In the genomic region with DNA sequence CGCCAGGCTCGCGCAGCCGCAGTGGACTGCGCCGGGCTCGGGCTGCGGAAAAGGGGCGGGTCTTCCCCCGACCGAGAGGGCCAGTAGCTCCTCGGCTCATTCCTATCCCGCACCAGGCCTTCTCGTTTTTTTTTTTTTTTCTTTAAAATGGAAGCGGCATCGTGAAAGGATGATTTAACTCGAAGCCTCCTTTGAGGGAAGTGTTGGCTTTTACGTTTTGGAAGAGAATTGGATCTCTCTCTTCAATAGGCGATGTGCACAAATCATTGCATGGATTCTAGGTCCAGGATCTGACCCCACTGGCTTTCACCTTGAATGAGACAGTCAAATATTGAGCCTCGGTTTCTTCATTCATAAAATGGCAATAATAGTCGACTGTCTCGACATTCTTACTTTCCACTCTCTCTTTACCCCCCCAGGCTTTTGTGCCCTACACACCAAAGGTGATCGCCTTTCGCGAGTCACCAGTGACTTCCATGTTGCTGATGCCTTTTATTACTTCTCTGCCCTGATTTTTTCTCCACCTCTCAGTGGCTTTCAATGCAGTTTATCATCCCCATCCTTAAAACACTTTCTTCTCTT, we compare ENCODE assay signal across 8 cellular contexts. TPM values are rescaled to one million over a fixed set of nuclear protein-coding genes. Genes with fewer than 3 reads are reported as not detected.
DNase-seq lines count a peak whose midpoint lies in the region; ATAC-seq and TF ChIP-seq lines count a peak whose summit lies in the region.

No MANE protein-coding gene starts in this region.

- intact Hi-C loops in naive thymus-derived CD4-positive, alpha-beta T cell (cut with micrococcal nuclease), result loop anchor here (1.0 to 10.0 kb wide), 9 partner anchors 28 to 1851 kb away; partner anchors contain the start of genes ATXN1 (in 2 of the 2), MCUR1 (in 2 of the 2), CD83 (in 1 of the 2) and JARID2 (in 1 of the 2)

- POLR2A ChIA-PET in naive thymus-derived CD4-positive, alpha-beta T cell (lab: Charles Lee), result interaction anchor here (0.6 kb wide), 1 partner anchor 37 kb away, joined by 3 read pairs; no protein-coding TSS in a partner anchor

- TF ChIP-seq CTCF in GM23338 (conservative IDR thresholded peaks at IDR 0.05; ENCODE audit: low read depth in 2 of 2) (no peak), Peyer's patch (IDR thresholded peaks at IDR 0.05) (no peak)

- no peak for TF ChIP-seq POLR2A in Peyer's patch (IDR thresholded peaks at IDR 0.05)
- no peak for TF ChIP-seq POLR2A in GM18505 (IDR thresholded peaks at IDR 0.05; ENCODE audit: borderline replicate concordance, extremely low read depth, insufficient read depth, insufficient read length)

- H3K4me3 ChIP-seq in GM23338 (peak overlapping the region; percentile 86), Peyer's patch (peak overlapping the region; percentile 90 to 93 (median 92)), ectodermal cell (ENCODE audit: insufficient read depth, low read depth, low read length) (peak overlapping the region; percentile 64)
- peak overlapping the region; percentile 82 for H3K4me3 ChIP-seq in naive thymus-derived CD4-positive, alpha-beta T cell (ENCODE audit: low read length)

- peak overlapping the region; percentile 63 for H3K4me3 Mint-ChIP-seq in GM23338
- peak overlapping the region; percentile 75 to 93 (median 88) for H3K4me3 Mint-ChIP-seq in naive thymus-derived CD4-positive, alpha-beta T cell

- CTCF ChIA-PET in naive thymus-derived CD4-positive, alpha-beta T cell (lab: Charles Lee), result interaction anchor here (0.6 kb wide), 2 partner anchors 21 to 29 kb away, joined by 3 read pairs; no protein-coding TSS in a partner anchor

- H3K4me1 ChIP-seq in GM23338 (ENCODE audit: insufficient read depth) (peaks cover 8% of the 10 kb centered on the region), Peyer's patch (peaks cover 0 to 6% (median 0%) of the 10 kb centered on the region in 4 donors), ectodermal cell (ENCODE audit: control insufficient read depth, insufficient read depth, low read length) (peaks cover 10% of the 10 kb centered on the region)
- peaks cover 11 to 20% of the 10 kb centered on the region in 2 donors for H3K4me1 ChIP-seq in naive thymus-derived CD4-positive, alpha-beta T cell (ENCODE audit: control insufficient read depth in 2 of 2, insufficient read depth in 2 of 2, low read length in 2 of 2)

- H3K27me3 Mint-ChIP-seq in GM23338 (ENCODE audit: insufficient read depth, low read depth, poor library complexity), result peaks cover 14% of the 10 kb centered on the region
- peaks cover 0 to 24% (median 7%) of the 10 kb centered on the region in 5 donors for H3K27me3 Mint-ChIP-seq in naive thymus-derived CD4-positive, alpha-beta T cell

- H3K27me3 ChIP-seq in GM23338 (ENCODE audit: insufficient read depth) (peaks cover 24% of the 10 kb centered on the region), Peyer's patch (no peaks in the 10 kb centered on the region), ectodermal cell (ENCODE audit: control insufficient read depth, insufficient read depth, low read length, poor library complexity, severe bottlenecking) (peaks cover 16% of the 10 kb centered on the region)
- no peaks in the 10 kb centered on the region for H3K27me3 ChIP-seq in naive thymus-derived CD4-positive, alpha-beta T cell (ENCODE audit: control insufficient read depth in 2 of 2, insufficient read depth in 2 of 2, low read length in 2 of 2)

- H3K9me3 ChIP-seq in Peyer's patch (no peaks in the 10 kb centered on the region), ectodermal cell (ENCODE audit: control insufficient read depth, low read length) (no peaks in the 10 kb centered on the region)
- H3K9me3 ChIP-seq in naive thymus-derived CD4-positive, alpha-beta T cell (ENCODE audit: control insufficient read depth in 2 of 3, low read length in 3 of 3), result no peaks in the 10 kb centered on the region

- H3K4me1 Mint-ChIP-seq in GM23338, result peaks cover 12% of the 10 kb centered on the region
- H3K4me1 Mint-ChIP-seq in naive thymus-derived CD4-positive, alpha-beta T cell, result peaks cover 14 to 41% (median 32%) of the 10 kb centered on the region in 7 donors

- H3K9me3 Mint-ChIP-seq in GM23338, result no peaks in the 10 kb centered on the region
- peaks cover 0 to 2% (median 0%) of the 10 kb centered on the region in 11 donors for H3K9me3 Mint-ChIP-seq in naive thymus-derived CD4-positive, alpha-beta T cell

- 0 out of 2 replicates have a peak, but pooled peaks cover 6% of the 10 kb centered on the region for H3K36me3 ChIP-seq in GM23338 (ENCODE audit: insufficient read depth)
- no peaks in the 10 kb centered on the region for H3K36me3 ChIP-seq in Peyer's patch
- H3K36me3 ChIP-seq in ectodermal cell (ENCODE audit: control insufficient read depth, insufficient read depth, low read length), result no peaks in the 10 kb centered on the region
- peaks cover 0 to 8% (median 0%) of the 10 kb centered on the region in 3 experiments for H3K36me3 ChIP-seq in naive thymus-derived CD4-positive, alpha-beta T cell (ENCODE audit: control insufficient read depth in 2 of 3, insufficient read depth in 3 of 3, low read length in 3 of 3)

- H3K4me2 ChIP-seq in GM23338, result peak overlapping the region; percentile 85

- no peak; the same call in 1 of the 3 replicates for ATAC-seq in GM23338
- ATAC-seq in naive thymus-derived CD4-positive, alpha-beta T cell, result no peak
- no peak for ATAC-seq in GM18505 (IDR thresholded peaks at IDR 0.05; ENCODE audit: unreplicated experiment)

- H3F3A ChIP-seq in GM23338 (replicated peaks; ENCODE audit: low read depth), result peaks cover 10% of the 10 kb centered on the region; the same call in 1 of the 2 replicates

- H3K79me2 ChIP-seq in GM23338 (replicated peaks; ENCODE audit: insufficient read depth), result peaks cover 12% of the 10 kb centered on the region; the same call in 1 of the 2 replicates

- H3K27ac Mint-ChIP-seq in GM23338, result no peak overlapping the region
- H3K27ac Mint-ChIP-seq in naive thymus-derived CD4-positive, alpha-beta T cell, result peak overlapping the region; percentile 51 to 90 (median 72)

- H4K20me1 ChIP-seq in GM23338 (replicated peaks; ENCODE audit: insufficient read depth), result no peaks in the 10 kb centered on the region; the same call in 1 of the 2 replicates

- H3K9me2 ChIP-seq in GM23338 (ENCODE audit: insufficient read depth), result no peaks in the 10 kb centered on the region

- DNase-seq in D341Med (ENCODE audit: low spot score) (peak; percentile 98), GM23338 (ENCODE audit: low spot score) (no peak), Peyer's patch (no peak)
- DNase-seq in naive thymus-derived CD4-positive, alpha-beta T cell, result no peak
- no peak for DNase-seq in activated CD8-positive, alpha-beta memory T cell treated with anti-CD3 and anti-CD28 coated beads, Interleukin-2, amount 50 U/mL, for 48 hours
- DNase-seq in stimulated activated CD4-positive, alpha-beta T cell treated with anti-CD3 and anti-CD28 coated beads, Interleukin-4, amount 100 ng/mL, for 24 hours, result no peak

- 22 to 23% methylated on average over 25 of the region's 25 CpGs for WGBS in ectodermal cell, 2 experiments

- peak overlapping the region; percentile 92; the same call in 1 of the 2 replicates for H2AFZ ChIP-seq in GM23338

- no peak overlapping the region for H3K27ac ChIP-seq in GM23338 (ENCODE audit: low read depth)
- H3K27ac ChIP-seq in Peyer's patch, result peak overlapping the region; percentile 88 to 92 (median 90)
- no peak overlapping the region for H3K27ac ChIP-seq in ectodermal cell (ENCODE audit: insufficient read depth, low read depth, low read length, poor library complexity, severe bottlenecking)
- H3K27ac ChIP-seq in naive thymus-derived CD4-positive, alpha-beta T cell (ENCODE audit: low read depth, low read length), result peak overlapping the region; percentile 71

- peaks cover 2% of the 10 kb centered on the region; the same call in 1 of the 3 replicates for H3K36me3 Mint-ChIP-seq in GM23338 (ENCODE audit: low read depth)
- H3K36me3 Mint-ChIP-seq in naive thymus-derived CD4-positive, alpha-beta T cell, result peaks cover 0 to 10% (median 1%) of the 10 kb centered on the region in 5 donors

TF ChIP-seq in GM23338, 12 proteins besides CTCF, POLR2A, EP300 and RAD21:
- TF ChIP-seq CREB1 (CRISPR knock-in tag; IDR thresholded peaks at IDR 0.05; ENCODE audit: low read depth) (no peak), EZH2 (IDR thresholded peaks at IDR 0.05; ENCODE audit: low read depth, unreplicated experiment) (no peak), POLR2AphosphoS5 (IDR thresholded peaks at IDR 0.05; ENCODE audit: low read depth) (no peak), EZH2phosphoT487 (IDR thresholded peaks at IDR 0.05; ENCODE audit: unreplicated experiment) (no peak), ZNF114 (CRISPR knock-in tag; IDR thresholded peaks at IDR 0.05) (no peak), STAT1 (IDR thresholded peaks at IDR 0.05; ENCODE audit: unreplicated experiment) (no peak)

RNA-seq across cellular contexts. Expression of gene DTNBP1, which starts 0.3 kb away (rescaled TPM):
- 12.1 and 13.6 TPM in 2 replicates for total RNA-seq in GM23338 (2014; rRNA removed; shearing (Covaris generic))
- 18.7 and 20.1 TPM in 2 replicates for polyA plus RNA-seq in GM23338 (2016; fragmentation: Nextera tagmentation; extraction: Ambion mirVana)
- total RNA-seq in Peyer's patch, result 10 to 100 TPM; 12.8 to 58.6 (median 26.2) TPM
- polyA plus RNA-seq in ectodermal cell (2013, experiment 1 of 4), result 21.9 TPM
- polyA plus RNA-seq in ectodermal cell (2013, experiment 2 of 4), result 21.2 TPM
- polyA plus RNA-seq in ectodermal cell (2013, experiment 3 of 4), result 21.0 TPM
- polyA plus RNA-seq in ectodermal cell (2013, experiment 4 of 4), result 20.1 TPM
- total RNA-seq in naive thymus-derived CD4-positive, alpha-beta T cell, result 10 to 100 TPM; 19.8 to 30.8 (median 25.3) TPM
- 10 to 100 TPM; 33.7 to 40.0 TPM for polyA plus RNA-seq in naive thymus-derived CD4-positive, alpha-beta T cell

Comparison
In these comparisons a context has a peak if more than half of its experiments do, and no peak if none do; other contexts are left out.
1. H3K27ac ChIP-seq: peak in Peyer's patch (4 of 4) and naive thymus-derived CD4-positive, alpha-beta T cell (single experiment); none in GM23338 (single experiment) and ectodermal cell (single experiment).
2. Peak in every context shown above with its lines, with median percentiles within 50 percentile points of each other: H3K4me3 ChIP-seq.